In the genomic region with DNA sequence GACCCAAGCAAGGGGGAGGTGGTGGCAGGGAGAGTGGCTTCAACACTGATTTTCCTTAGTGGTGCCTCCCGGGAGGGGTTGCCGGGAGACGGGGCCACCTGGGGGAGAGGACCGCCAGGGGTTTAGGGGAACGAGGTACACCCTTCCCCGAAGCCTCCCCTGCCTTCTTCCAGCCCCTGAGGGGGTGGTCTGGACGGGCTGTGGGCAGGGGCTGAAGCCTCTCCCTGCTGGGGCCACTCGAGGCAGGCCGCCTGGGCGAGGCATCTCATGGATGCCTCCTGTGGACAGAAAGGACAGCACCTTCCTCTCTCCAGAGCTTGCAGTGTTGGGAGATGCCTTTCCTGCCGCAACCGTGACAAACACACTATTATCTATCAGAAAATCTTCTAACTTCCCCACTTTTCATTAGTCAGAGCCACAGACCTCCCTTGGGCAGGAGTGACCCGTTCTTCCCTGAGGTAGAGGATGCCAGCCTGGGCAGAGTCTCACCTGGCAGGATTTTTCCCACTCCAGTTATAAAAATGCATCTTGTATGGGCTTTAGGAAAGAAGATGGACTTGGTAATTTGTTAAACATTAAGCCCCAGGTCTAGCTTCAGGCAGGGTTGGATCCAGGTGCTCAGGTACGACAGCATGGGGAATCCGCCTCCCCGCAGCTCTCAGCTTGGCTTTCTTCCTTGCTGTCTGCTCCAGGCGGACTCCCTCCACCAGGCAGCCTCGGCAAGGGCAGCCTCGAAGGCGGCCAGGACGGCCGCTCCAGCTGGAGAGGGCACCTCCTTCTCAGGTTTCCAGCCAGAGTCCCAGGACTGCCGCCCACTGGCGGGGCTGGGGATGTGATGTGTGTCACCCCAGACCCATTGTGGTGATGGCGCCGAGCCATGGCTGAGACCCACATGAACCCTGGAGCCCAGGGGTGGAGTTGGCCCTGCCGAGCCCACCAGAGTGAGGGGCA, we compare ENCODE assay signal across 2 cellular contexts.
TF ChIP-seq lines count a peak whose summit lies in the region.

No MANE protein-coding gene starts in this region.

TF ChIP-seq in HCT116, 20 proteins besides CTCF, POLR2A, EP300 and RAD21:
- no peak for TF ChIP-seq ZFX (IDR thresholded peaks at IDR 0.05)
- TF ChIP-seq YY1 (IDR thresholded peaks at IDR 0.05; ENCODE audit: extremely low read depth, insufficient replicate concordance, low read depth, low read length), result no peak
- TF ChIP-seq SRF (IDR thresholded peaks at IDR 0.05; ENCODE audit: low read depth), result no peak
- TF ChIP-seq SP1 (IDR thresholded peaks at IDR 0.05; ENCODE audit: low read depth), result no peak
- TF ChIP-seq SIN3A (IDR thresholded peaks at IDR 0.05; ENCODE audit: low read depth), result no peak
- TF ChIP-seq, protein P1, sequence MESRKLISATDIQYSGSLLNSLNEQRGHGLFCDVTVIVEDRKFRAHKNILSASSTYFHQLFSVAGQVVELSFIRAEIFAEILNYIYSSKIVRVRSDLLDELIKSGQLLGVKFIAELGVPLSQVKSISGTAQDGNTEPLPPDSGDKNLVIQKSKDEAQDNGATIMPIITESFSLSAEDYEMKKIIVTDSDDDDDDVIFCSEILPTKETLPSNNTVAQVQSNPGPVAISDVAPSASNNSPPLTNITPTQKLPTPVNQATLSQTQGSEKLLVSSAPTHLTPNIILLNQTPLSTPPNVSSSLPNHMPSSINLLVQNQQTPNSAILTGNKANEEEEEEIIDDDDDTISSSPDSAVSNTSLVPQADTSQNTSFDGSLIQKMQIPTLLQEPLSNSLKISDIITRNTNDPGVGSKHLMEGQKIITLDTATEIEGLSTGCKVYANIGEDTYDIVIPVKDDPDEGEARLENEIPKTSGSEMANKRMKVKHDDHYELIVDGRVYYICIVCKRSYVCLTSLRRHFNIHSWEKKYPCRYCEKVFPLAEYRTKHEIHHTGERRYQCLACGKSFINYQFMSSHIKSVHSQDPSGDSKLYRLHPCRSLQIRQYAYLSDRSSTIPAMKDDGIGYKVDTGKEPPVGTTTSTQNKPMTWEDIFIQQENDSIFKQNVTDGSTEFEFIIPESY (IDR thresholded peaks at IDR 0.05; ENCODE audit: extremely low read depth, insufficient replicate concordance, low read length), result no peak
- TF ChIP-seq TCF7L2 (IDR thresholded peaks at IDR 0.05; ENCODE audit: borderline replicate concordance, extremely low read depth, insufficient read depth, insufficient read length), result no peak
- no peak for TF ChIP-seq CEBPB (IDR thresholded peaks at IDR 0.05; ENCODE audit: low read depth)
- TF ChIP-seq, protein P2, sequence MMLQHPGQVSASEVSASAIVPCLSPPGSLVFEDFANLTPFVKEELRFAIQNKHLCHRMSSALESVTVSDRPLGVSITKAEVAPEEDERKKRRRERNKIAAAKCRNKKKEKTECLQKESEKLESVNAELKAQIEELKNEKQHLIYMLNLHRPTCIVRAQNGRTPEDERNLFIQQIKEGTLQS (IDR thresholded peaks at IDR 0.05), result no peak
- TF ChIP-seq EZH2phosphoT487 (IDR thresholded peaks at IDR 0.05; ENCODE audit: borderline replicate concordance), result no peak
- TF ChIP-seq, protein P3, sequence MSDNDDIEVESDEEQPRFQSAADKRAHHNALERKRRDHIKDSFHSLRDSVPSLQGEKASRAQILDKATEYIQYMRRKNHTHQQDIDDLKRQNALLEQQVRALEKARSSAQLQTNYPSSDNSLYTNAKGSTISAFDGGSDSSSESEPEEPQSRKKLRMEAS (IDR thresholded peaks at IDR 0.05), result no peak
- no peak for TF ChIP-seq ZNF274 (IDR thresholded peaks at IDR 0.05; ENCODE audit: low read depth, low read length)
- TF ChIP-seq JUND (IDR thresholded peaks at IDR 0.05), result no peak
- TF ChIP-seq, protein P4, sequence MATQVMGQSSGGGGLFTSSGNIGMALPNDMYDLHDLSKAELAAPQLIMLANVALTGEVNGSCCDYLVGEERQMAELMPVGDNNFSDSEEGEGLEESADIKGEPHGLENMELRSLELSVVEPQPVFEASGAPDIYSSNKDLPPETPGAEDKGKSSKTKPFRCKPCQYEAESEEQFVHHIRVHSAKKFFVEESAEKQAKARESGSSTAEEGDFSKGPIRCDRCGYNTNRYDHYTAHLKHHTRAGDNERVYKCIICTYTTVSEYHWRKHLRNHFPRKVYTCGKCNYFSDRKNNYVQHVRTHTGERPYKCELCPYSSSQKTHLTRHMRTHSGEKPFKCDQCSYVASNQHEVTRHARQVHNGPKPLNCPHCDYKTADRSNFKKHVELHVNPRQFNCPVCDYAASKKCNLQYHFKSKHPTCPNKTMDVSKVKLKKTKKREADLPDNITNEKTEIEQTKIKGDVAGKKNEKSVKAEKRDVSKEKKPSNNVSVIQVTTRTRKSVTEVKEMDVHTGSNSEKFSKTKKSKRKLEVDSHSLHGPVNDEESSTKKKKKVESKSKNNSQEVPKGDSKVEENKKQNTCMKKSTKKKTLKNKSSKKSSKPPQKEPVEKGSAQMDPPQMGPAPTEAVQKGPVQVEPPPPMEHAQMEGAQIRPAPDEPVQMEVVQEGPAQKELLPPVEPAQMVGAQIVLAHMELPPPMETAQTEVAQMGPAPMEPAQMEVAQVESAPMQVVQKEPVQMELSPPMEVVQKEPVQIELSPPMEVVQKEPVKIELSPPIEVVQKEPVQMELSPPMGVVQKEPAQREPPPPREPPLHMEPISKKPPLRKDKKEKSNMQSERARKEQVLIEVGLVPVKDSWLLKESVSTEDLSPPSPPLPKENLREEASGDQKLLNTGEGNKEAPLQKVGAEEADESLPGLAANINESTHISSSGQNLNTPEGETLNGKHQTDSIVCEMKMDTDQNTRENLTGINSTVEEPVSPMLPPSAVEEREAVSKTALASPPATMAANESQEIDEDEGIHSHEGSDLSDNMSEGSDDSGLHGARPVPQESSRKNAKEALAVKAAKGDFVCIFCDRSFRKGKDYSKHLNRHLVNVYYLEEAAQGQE (IDR thresholded peaks at IDR 0.05; ENCODE audit: low read depth), result no peak
- TF ChIP-seq EGR1 (IDR thresholded peaks at IDR 0.05; ENCODE audit: low read depth), result no peak
- no peak for TF ChIP-seq ELF1 (IDR thresholded peaks at IDR 0.05; ENCODE audit: borderline replicate concordance, low read depth)

TF ChIP-seq in SK-N-SH, 30 proteins besides CTCF, POLR2A, EP300 and RAD21:
- TF ChIP-seq, protein P5, sequence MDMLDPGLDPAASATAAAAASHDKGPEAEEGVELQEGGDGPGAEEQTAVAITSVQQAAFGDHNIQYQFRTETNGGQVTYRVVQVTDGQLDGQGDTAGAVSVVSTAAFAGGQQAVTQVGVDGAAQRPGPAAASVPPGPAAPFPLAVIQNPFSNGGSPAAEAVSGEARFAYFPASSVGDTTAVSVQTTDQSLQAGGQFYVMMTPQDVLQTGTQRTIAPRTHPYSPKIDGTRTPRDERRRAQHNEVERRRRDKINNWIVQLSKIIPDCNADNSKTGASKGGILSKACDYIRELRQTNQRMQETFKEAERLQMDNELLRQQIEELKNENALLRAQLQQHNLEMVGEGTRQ (IDR thresholded peaks at IDR 0.05; ENCODE audit: borderline replicate concordance, low read depth, low read length), result no peak
- TF ChIP-seq JUND (IDR thresholded peaks at IDR 0.05), result no peak
- TF ChIP-seq POLR2AphosphoS5 (IDR thresholded peaks at IDR 0.05; ENCODE audit: low read depth, low read length), result no peak
- TF ChIP-seq YY1 (IDR thresholded peaks at IDR 0.05; ENCODE audit: low read depth), result no peak
- TF ChIP-seq TEAD4 (IDR thresholded peaks at IDR 0.05; ENCODE audit: borderline replicate concordance, insufficient read depth), result no peak
- no peak for TF ChIP-seq EZH2phosphoT487 (IDR thresholded peaks at IDR 0.05; ENCODE audit: borderline replicate concordance, low read depth)
- no peak for TF ChIP-seq MXI1 (IDR thresholded peaks at IDR 0.05; ENCODE audit: low read depth, low read length)
- no peak for TF ChIP-seq GATA2 (CRISPR knock-in tag; IDR thresholded peaks at IDR 0.05)
- TF ChIP-seq, protein P6, sequence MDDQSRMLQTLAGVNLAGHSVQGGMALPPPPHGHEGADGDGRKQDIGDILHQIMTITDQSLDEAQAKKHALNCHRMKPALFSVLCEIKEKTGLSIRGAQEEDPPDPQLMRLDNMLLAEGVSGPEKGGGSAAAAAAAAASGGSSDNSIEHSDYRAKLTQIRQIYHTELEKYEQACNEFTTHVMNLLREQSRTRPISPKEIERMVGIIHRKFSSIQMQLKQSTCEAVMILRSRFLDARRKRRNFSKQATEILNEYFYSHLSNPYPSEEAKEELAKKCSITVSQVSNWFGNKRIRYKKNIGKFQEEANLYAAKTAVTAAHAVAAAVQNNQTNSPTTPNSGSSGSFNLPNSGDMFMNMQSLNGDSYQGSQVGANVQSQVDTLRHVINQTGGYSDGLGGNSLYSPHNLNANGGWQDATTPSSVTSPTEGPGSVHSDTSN (IDR thresholded peaks at IDR 0.05), result no peak
- TF ChIP-seq SIN3A (IDR thresholded peaks at IDR 0.05; ENCODE audit: borderline replicate concordance, low read depth, low read length), result no peak
- no peak for TF ChIP-seq RXRA (IDR thresholded peaks at IDR 0.05; ENCODE audit: borderline replicate concordance, low read depth)
- TF ChIP-seq, protein P7, sequence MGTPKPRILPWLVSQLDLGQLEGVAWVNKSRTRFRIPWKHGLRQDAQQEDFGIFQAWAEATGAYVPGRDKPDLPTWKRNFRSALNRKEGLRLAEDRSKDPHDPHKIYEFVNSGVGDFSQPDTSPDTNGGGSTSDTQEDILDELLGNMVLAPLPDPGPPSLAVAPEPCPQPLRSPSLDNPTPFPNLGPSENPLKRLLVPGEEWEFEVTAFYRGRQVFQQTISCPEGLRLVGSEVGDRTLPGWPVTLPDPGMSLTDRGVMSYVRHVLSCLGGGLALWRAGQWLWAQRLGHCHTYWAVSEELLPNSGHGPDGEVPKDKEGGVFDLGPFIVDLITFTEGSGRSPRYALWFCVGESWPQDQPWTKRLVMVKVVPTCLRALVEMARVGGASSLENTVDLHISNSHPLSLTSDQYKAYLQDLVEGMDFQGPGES (IDR thresholded peaks at IDR 0.05; ENCODE audit: low read depth, low read length), result no peak
- no peak for TF ChIP-seq FOSL2 (IDR thresholded peaks at IDR 0.05; ENCODE audit: borderline replicate concordance, low read depth)
- TF ChIP-seq ELF1 (IDR thresholded peaks at IDR 0.05), result no peak
- TF ChIP-seq, protein P8, sequence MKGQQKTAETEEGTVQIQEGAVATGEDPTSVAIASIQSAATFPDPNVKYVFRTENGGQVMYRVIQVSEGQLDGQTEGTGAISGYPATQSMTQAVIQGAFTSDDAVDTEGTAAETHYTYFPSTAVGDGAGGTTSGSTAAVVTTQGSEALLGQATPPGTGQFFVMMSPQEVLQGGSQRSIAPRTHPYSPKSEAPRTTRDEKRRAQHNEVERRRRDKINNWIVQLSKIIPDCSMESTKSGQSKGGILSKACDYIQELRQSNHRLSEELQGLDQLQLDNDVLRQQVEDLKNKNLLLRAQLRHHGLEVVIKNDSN (IDR thresholded peaks at IDR 0.05; ENCODE audit: borderline replicate concordance, low read depth), result no peak
- TF ChIP-seq, protein P1 (IDR thresholded peaks at IDR 0.05; ENCODE audit: borderline replicate concordance, low read depth), result no peak
- TF ChIP-seq, protein P3 (IDR thresholded peaks at IDR 0.05; ENCODE audit: low read depth), result no peak
- no peak for TF ChIP-seq MEF2A (IDR thresholded peaks at IDR 0.05; ENCODE audit: borderline replicate concordance, low read depth)
